26 cellular contexts compared by ENCODE assay signal in the genomic region with DNA sequence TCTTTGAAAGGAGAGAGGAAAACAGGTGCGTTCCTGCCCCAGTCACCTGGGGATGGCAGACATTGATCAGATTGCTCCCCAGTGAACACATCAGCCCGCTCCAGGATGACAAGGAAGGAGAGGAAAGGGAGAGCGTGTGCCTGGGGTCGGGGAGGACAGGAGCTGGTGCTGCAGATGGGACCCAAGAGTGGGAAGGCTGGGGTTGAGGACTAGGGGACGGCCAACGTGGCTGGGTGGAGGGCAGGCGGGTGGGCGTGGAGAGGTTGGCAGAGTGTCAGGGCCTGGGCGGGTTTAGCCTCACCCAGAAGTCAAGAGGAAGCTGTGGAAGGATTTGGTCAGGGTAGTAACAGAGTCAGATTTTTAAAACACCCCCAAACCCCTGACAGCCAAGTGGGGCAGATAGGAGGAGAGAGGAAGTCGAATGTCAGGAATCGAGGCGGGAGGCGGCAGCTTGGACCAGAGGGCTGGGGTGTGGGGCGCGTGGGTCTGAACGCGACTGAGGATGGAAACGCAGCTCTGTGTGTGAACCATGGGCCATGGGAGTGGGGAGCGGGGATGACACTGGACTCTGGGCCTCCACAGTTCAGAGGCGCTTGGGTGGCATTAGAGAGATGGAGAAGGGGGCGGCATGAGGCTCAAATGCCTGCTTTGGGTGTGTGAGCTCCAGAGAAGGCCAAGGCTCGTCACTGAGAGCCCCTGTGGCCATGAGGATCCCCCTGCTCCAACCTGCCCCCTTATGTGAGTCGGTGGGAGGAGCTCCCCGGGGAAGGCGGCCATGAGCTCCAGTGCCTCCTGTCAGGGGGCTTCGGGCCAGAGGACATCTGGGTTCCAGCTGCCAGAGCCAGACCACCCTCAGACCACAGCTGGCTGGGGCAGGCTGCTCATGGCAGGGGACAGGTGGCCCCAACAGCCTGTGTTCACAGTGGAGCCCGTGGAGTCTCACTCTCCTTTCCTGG. TPM values are rescaled to one million over a fixed set of nuclear protein-coding genes. Genes with fewer than 3 reads are reported as not detected.
"Had no signal": no experiment of that assay in that cellular context is flagged by ENCODE, and none has a peak within 500 bp of the region (broad histone marks: within the 10 kb centered on the region; RNA-seq: fewer than 3 reads in every experiment).

No MANE protein-coding gene starts in this region.

- H3K9me3 ChIP-seq: esophagus squamous epithelium, mucosa of descending colon, neutrophil, ovary, right lobe of liver, testis, transverse colon had no signal

- H3K9me3 Mint-ChIP-seq: activated CD4-positive, alpha-beta memory T cell treated with anti-CD3 and anti-CD28 coated beads for 36 hours; activated CD4-positive, alpha-beta T cell treated with anti-CD3 and anti-CD28 coated beads, Interleukin-2, amount 10 ng/mL, durations not matched to agents 24 days and 14 days; activated naive CD4-positive, alpha-beta T cell treated with anti-CD3 and anti-CD28 coated beads for 36 hours; activated T-helper 1 cell treated with anti-CD3 and anti-CD28 coated beads, Interleukin-12 subunit alpha, Interleukin-12 subunit beta, Interleukin-2, Interleukin-4 antibody, amounts not matched to agents 30 ng/mL and 10 ng/mL and 1 ng/mL, durations not matched to agents 14 hours and 24 hours and 36 hours; natural killer cell treated with Interleukin-12 subunit alpha and Interleukin-12 subunit beta and Interleukin-15 and Interleukin-18, amount 100 ng/mL, for 72 hours had no signal

- H3K27ac ChIP-seq: epithelial cell of prostate, esophagus squamous epithelium, neutrophil, ovary, right lobe of liver, testis, transverse colon, WERI-Rb-1 had no signal

- H3K27me3 ChIP-seq: neutrophil, ovary, right lobe of liver, testis, transverse colon had no signal

- H3K27me3 Mint-ChIP-seq: activated CD4-positive, alpha-beta T cell treated with anti-CD3 and anti-CD28 coated beads, Interleukin-2, amount 10 ng/mL, durations not matched to agents 24 days and 14 days had no signal

- H3K4me3 ChIP-seq: esophagus squamous epithelium, mucosa of descending colon, ovary, right lobe of liver, testis, transverse colon had no signal

- H3K27ac Mint-ChIP-seq: activated CD4-positive, alpha-beta memory T cell treated with anti-CD3 and anti-CD28 coated beads for 36 hours; activated CD4-positive, alpha-beta T cell treated with anti-CD3 and anti-CD28 coated beads, Interleukin-2, amount 10 ng/mL, durations not matched to agents 24 days and 14 days; activated naive CD4-positive, alpha-beta T cell treated with anti-CD3 and anti-CD28 coated beads for 36 hours; activated T-helper 1 cell treated with anti-CD3 and anti-CD28 coated beads, Interleukin-12 subunit alpha, Interleukin-12 subunit beta, Interleukin-2, Interleukin-4 antibody, amounts not matched to agents 30 ng/mL and 10 ng/mL and 1 ng/mL, durations not matched to agents 14 hours and 24 hours and 36 hours; natural killer cell treated with Interleukin-12 subunit alpha and Interleukin-12 subunit beta and Interleukin-15 and Interleukin-18, amount 100 ng/mL, for 72 hours; progenitor cell of endocrine pancreas had no signal

- DNase-seq: activated CD4-positive, alpha-beta memory T cell treated with anti-CD3 and anti-CD28 coated beads for 36 hours; activated CD4-positive, alpha-beta T cell treated with anti-CD3 and anti-CD28 coated beads, Interleukin-2, amount 10 ng/mL, durations not matched to agents 24 days and 14 days; activated CD4-positive, CD25-positive, alpha-beta regulatory T cell treated with anti-CD3 and anti-CD28 coated beads, Interleukin-2, amount 50 U/mL, for 72 hours; activated CD8-positive, alpha-beta memory T cell treated with anti-CD3 and anti-CD28 coated beads, Interleukin-2, amount 50 U/mL, for 4 hours; activated effector memory CD4-positive, alpha-beta T cell treated with anti-CD3 and anti-CD28 coated beads, Interleukin-2, amount 50 U/mL, for 16 hours; activated naive CD4-positive, alpha-beta T cell treated with anti-CD3 and anti-CD28 coated beads for 36 hours; activated T-cell treated with anti-CD3 and anti-CD28 coated beads, Interleukin-2, amount 50 U/mL, for 1 hour; amniotic stem cell; caudate nucleus; esophagus squamous epithelium; foreskin melanocyte; left ventricle myocardium superior; mucosa of descending colon; ovary; right lobe of liver; stimulated activated CD4-positive, alpha-beta T cell treated with anti-CD3 and anti-CD28 coated beads, Interleukin-2, amount 100 ng/mL, for 48 hours; stimulated activated naive CD8-positive, alpha-beta T cell treated with anti-CD3 and anti-CD28 coated beads, Interleukin-15, Interleukin-2, amounts not matched to agents 100 U/mL and 50 U/mL, for 24 hours; T1000; testis; transverse colon; WERI-Rb-1 had no signal

- H3K36me3 Mint-ChIP-seq: activated CD4-positive, alpha-beta memory T cell treated with anti-CD3 and anti-CD28 coated beads for 36 hours; natural killer cell treated with Interleukin-12 subunit alpha and Interleukin-12 subunit beta and Interleukin-15 and Interleukin-18, amount 100 ng/mL, for 72 hours had no signal

- H3K36me3 ChIP-seq: esophagus squamous epithelium, neutrophil, ovary, right lobe of liver, transverse colon, WERI-Rb-1 had no signal

- H3K4me1 ChIP-seq: right lobe of liver had no signal

- H3K4me1 Mint-ChIP-seq: activated CD4-positive, alpha-beta T cell treated with anti-CD3 and anti-CD28 coated beads, Interleukin-2, amount 10 ng/mL, durations not matched to agents 24 days and 14 days had no signal

- H3K4me3 Mint-ChIP-seq: activated CD4-positive, alpha-beta memory T cell treated with anti-CD3 and anti-CD28 coated beads for 36 hours; activated CD4-positive, alpha-beta T cell treated with anti-CD3 and anti-CD28 coated beads, Interleukin-2, amount 10 ng/mL, durations not matched to agents 24 days and 14 days; activated naive CD4-positive, alpha-beta T cell treated with anti-CD3 and anti-CD28 coated beads for 36 hours; activated T-helper 1 cell treated with anti-CD3 and anti-CD28 coated beads, Interleukin-12 subunit alpha, Interleukin-12 subunit beta, Interleukin-2, Interleukin-4 antibody, amounts not matched to agents 30 ng/mL and 10 ng/mL and 1 ng/mL, durations not matched to agents 14 hours and 24 hours and 36 hours; natural killer cell treated with Interleukin-12 subunit alpha and Interleukin-12 subunit beta and Interleukin-15 and Interleukin-18, amount 100 ng/mL, for 72 hours had no signal

- ATAC-seq: left ventricle myocardium superior; mucosa of descending colon; natural killer cell treated with Interleukin-12 subunit alpha and Interleukin-12 subunit beta and Interleukin-15 and Interleukin-18, amount 100 ng/mL, for 72 hours; right lobe of liver; stimulated activated naive CD8-positive, alpha-beta T cell treated with anti-CD3 and anti-CD28 coated beads, Interleukin-15, Interleukin-2, amounts not matched to agents 100 U/mL and 50 U/mL, for 24 hours had no signal

RNA-seq across cellular contexts. Expression of a gene that starts 24.6 kb away (rescaled TPM):
- total RNA-seq: natural killer cell treated with Interleukin-12 subunit alpha and Interleukin-12 subunit beta and Interleukin-15 and Interleukin-18, amount 100 ng/mL, for 72 hours had no signal
